ENCODE assay signal across 1 cellular context in the genomic region with DNA sequence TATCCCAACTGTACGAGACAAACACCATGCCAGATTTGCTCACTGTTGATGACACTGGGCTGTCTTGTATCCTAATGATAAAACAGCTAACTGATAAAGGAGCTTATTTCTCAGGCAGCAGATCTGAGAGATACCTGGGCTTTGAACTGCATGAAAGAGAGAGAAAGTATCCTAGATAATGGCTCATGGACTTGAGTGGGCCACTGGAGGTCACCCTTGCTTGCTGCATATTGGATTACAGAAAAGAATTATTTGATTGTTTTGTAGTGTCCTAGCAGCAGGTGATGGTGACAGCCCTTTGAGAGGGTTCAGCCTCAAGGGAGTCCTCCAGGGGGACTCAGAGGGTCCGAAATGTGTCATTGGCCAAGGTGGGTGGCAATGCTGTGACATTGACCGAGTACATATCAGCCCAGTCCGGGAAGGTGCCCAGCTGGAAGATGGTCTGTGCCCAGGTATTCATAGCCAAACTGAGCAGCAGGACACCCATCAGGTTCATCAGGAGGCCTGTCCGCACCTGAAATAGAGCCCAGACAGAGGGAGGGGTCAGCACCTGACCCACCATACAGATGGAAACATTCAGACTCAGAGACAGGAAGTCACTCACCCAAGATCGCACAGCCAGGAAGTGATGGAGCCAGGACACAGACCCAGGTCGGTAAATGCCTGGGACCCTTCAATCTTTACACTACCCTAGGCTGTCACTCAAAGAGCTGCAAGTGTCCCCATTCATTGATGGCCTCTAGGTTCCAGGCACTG.
TF ChIP-seq lines count a peak whose summit lies in the region.

No MANE protein-coding gene starts in this region.

TF ChIP-seq in K562, 482 proteins besides CTCF, POLR2A, EP300 and RAD21:
- TF ChIP-seq GATAD2A (IDR thresholded peaks at IDR 0.05) (no peak), GTF2F1 (IDR thresholded peaks at IDR 0.05; ENCODE audit: low read depth, low read length) (no peak), ZNF586 (CRISPR knock-in tag; conservative IDR thresholded peaks at IDR 0.05) (no peak), FOXP1 (CRISPR knock-in tag; IDR thresholded peaks at IDR 0.05) (no peak), KHSRP (IDR thresholded peaks at IDR 0.05) (no peak), SMARCA4 (IDR thresholded peaks at IDR 0.05) (no peak)
